ENCODE assay signal across 19 cellular contexts in the genomic region with DNA sequence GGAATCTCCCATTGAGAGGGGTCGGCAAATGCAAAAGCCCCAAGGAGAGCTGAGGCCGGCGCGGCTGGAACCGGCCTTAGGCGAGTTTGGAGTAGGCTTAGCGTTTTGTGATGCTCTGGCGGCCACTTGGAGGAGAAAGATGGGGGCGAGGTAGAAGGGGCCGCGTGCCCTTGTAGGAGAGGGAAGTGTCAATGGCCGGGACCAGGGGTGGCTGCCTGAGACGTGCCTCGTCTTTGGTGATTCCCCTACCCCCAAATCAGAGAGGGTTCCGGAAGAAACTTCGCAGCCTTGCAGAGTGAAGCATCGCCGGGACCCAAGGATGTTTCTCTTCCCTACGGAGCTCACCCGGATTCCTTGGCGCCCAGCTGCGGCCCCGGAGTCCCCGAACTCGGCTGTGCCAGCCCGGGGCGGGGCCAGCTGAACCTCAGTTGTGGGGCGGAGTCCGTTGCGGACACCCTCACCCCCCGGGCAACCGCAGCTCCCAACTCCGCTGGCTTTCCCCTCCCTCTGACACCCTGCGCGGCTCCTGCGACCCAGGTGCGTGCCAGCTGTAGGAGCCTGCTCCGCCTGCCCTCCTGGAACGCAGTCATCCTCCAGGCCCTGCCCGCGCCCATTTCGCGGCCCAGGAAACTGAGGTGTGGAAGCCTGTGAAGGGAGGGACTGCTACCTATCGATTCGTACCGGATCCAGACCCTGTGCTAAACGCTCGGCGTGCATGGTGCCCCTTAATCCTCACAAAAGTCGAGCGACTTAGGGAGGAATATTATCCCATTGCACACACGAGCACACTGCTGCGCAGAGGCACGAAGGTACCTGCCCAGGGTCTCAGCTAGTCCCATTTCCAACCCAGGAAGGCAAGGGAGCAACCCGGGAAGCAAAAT. TPM values are rescaled to one million over a fixed set of nuclear protein-coding genes. Genes with fewer than 3 reads are reported as not detected.
DNase-seq lines count a peak whose midpoint lies in the region; ATAC-seq, FAIRE-seq and TF ChIP-seq lines count a peak whose summit lies in the region.
"Had no signal": no experiment of that assay in that cellular context is flagged by ENCODE, and none has a peak within 500 bp of the region (broad histone marks: within the 10 kb centered on the region; RNA-seq: fewer than 3 reads in every experiment).

No MANE protein-coding gene starts in this region.

- H3K4me3 ChIP-seq in lower leg skin (ENCODE audit: low read depth, poor library complexity, severe bottlenecking), result no peak overlapping the region
- H3K4me3 ChIP-seq: esophagus squamous epithelium, HAP-1, K562, left ventricle myocardium inferior, transverse colon had no signal

- ATAC-seq in natural killer cell (peak in 1 of 3 donors; percentile 28), GM21619 (IDR thresholded peaks at IDR 0.05; ENCODE audit: unreplicated experiment) (no peak)
- no peak for ATAC-seq in natural killer cell treated with Interleukin-12 subunit alpha and Interleukin-12 subunit beta and Interleukin-15 and Interleukin-18, amount 100 ng/mL, for 72 hours
- ATAC-seq: K562 had no signal

- no peak for TF ChIP-seq CTCF in natural killer cell (IDR thresholded peaks at IDR 0.05)
- no peak for TF ChIP-seq CTCF in lower leg skin (IDR thresholded peaks at IDR 0.05)

- DNase-seq in natural killer cell (no peak), RPMI7951 (ENCODE audit: low read depth) (peak; percentile 27), islet precursor cell (peak; percentile 54), nucleus accumbens (lab: John Stamatoyannopoulos, UW) (no peak), lower leg skin (ENCODE audit: low spot score in 2 of 2) (no peak), GM12892 (ENCODE audit: insufficient read length) (no peak)
- no peak for DNase-seq in natural killer cell treated with Interleukin-12 subunit alpha and Interleukin-12 subunit beta and Interleukin-15 and Interleukin-18, amount 100 ng/mL, for 72 hours (ENCODE audit: low spot score)
- DNase-seq: activated CD4-positive, alpha-beta T cell treated with anti-CD3 and anti-CD28 coated beads, Interleukin-2, amount 50 U/mL, for 4 hours; aorta; C1 segment of cervical spinal cord; esophagus squamous epithelium; hypothalamus; left ventricle myocardium inferior; NCI-H1105 treated with DMSO at 0.1 percent for 48 hours; transverse colon had no signal

- H3K36me3 Mint-ChIP-seq in natural killer cell, result no peaks in the 10 kb centered on the region
- H3K36me3 Mint-ChIP-seq in natural killer cell treated with Interleukin-12 subunit alpha and Interleukin-12 subunit beta and Interleukin-15 and Interleukin-18, amount 100 ng/mL, for 72 hours, result no peaks in the 10 kb centered on the region

- H3K27ac Mint-ChIP-seq in natural killer cell, result peak overlapping the region in 1 of 2 donors; percentile 38
- no peak overlapping the region for H3K27ac Mint-ChIP-seq in natural killer cell treated with Interleukin-12 subunit alpha and Interleukin-12 subunit beta and Interleukin-15 and Interleukin-18, amount 100 ng/mL, for 72 hours

- WGBS in lower leg skin, 2 donors, result 5% methylated on average over 46 to 47 of the region's 55 CpGs

- no peak for TF ChIP-seq POLR2A in lower leg skin (IDR thresholded peaks at IDR 0.05)
- no peak for TF ChIP-seq POLR2A in GM12892 (IDR thresholded peaks at IDR 0.05; ENCODE audit: low read depth, low read length)

- peak overlapping the region; percentile 17 for H3K4me3 Mint-ChIP-seq in natural killer cell
- no peak overlapping the region for H3K4me3 Mint-ChIP-seq in natural killer cell treated with Interleukin-12 subunit alpha and Interleukin-12 subunit beta and Interleukin-15 and Interleukin-18, amount 100 ng/mL, for 72 hours

- H3K9me3 Mint-ChIP-seq in natural killer cell, result no peaks in the 10 kb centered on the region
- H3K9me3 Mint-ChIP-seq in natural killer cell treated with Interleukin-12 subunit alpha and Interleukin-12 subunit beta and Interleukin-15 and Interleukin-18, amount 100 ng/mL, for 72 hours, result no peaks in the 10 kb centered on the region
- H3K9me3 Mint-ChIP-seq: activated T-helper 2 cell treated with anti-CD3 and anti-CD28 coated beads, Interferon-gamma antibody, Interleukin-2, Interleukin-4, amounts not matched to agents 10 μg/mL and 5 μg/mL and 100 μg/mL, durations not matched to agents 14 hours and 24 hours and 36 hours had no signal

- intact Hi-C loops in natural killer cell (cut with micrococcal nuclease), result no loop called here
- intact Hi-C loops in lower leg skin (cut with DNase I; ENCODE audit: low total_unique reads), result no loop called here

- H3K27me3 Mint-ChIP-seq in natural killer cell (ENCODE audit: low read depth in 2 of 2), result peaks cover 53 to 66% of the 10 kb centered on the region in 2 donors
- peaks cover 48 to 59% of the 10 kb centered on the region in 2 donors for H3K27me3 Mint-ChIP-seq in natural killer cell treated with Interleukin-12 subunit alpha and Interleukin-12 subunit beta and Interleukin-15 and Interleukin-18, amount 100 ng/mL, for 72 hours

- no peak for FAIRE-seq in GM12892 (lab: Jason Lieb, UNC)
- FAIRE-seq: K562 had no signal

- peaks cover 15 to 19% of the 10 kb centered on the region in 2 donors for H3K4me1 Mint-ChIP-seq in natural killer cell
- peaks cover 10 to 20% of the 10 kb centered on the region in 2 donors for H3K4me1 Mint-ChIP-seq in natural killer cell treated with Interleukin-12 subunit alpha and Interleukin-12 subunit beta and Interleukin-15 and Interleukin-18, amount 100 ng/mL, for 72 hours (ENCODE audit: low read depth in 2 of 2)

RNA-seq across cellular contexts. Expression of a gene that starts 12.0 kb away (rescaled TPM):
- not detected for total RNA-seq in natural killer cell
- total RNA-seq in natural killer cell treated with Interleukin-12 subunit alpha and Interleukin-12 subunit beta and Interleukin-15 and Interleukin-18, amount 100 ng/mL, for 72 hours, result under 1 TPM in 1 of 2 donors, not detected in 1; 0.24 TPM
- 6.4 and 7.6 TPM in 2 replicates for total RNA-seq in RPMI7951 (2014; rRNA removed; shearing (Covaris generic))
- 1 to 10 TPM; 1.4 to 5.8 (median 3.6) TPM for total RNA-seq in lower leg skin
- 0.25 TPM for polyA plus RNA-seq in GM12892 (2012; ENCODE audit: missing spikeins)
- total RNA-seq: activated T-helper 2 cell treated with anti-CD3 and anti-CD28 coated beads, Interferon-gamma antibody, Interleukin-2, Interleukin-4, amounts not matched to agents 10 μg/mL and 5 μg/mL and 100 μg/mL, durations not matched to agents 14 hours and 24 hours and 36 hours had no signal

Comparison
In these comparisons a context has a peak if more than half of its experiments do, and no peak if none do; other contexts are left out.
1. DNase-seq: peak in RPMI7951 (single experiment) and islet precursor cell (single experiment); none in natural killer cell (single experiment), natural killer cell treated with Interleukin-12 subunit alpha and Interleukin-12 subunit beta and Interleukin-15 and Interleukin-18, amount 100 ng/mL, for 72 hours (single experiment), nucleus accumbens (0 of 56), lower leg skin (0 of 2) and GM12892 (single experiment).